8 cellular contexts compared by ENCODE assay signal in genomic region chr2:226791487-226792081, GRCh38. TPM values are rescaled to one million over a fixed set of nuclear protein-coding genes. Genes with fewer than 3 reads are reported as not detected.
A peak's percentile ranks its signal among the peaks of the same experiment; 100 is the strongest.
DNase-seq lines count a peak whose midpoint lies in the region; ATAC-seq, FAIRE-seq and TF ChIP-seq lines count a peak whose summit lies in the region.

No MANE protein-coding gene starts in this region.

- peak overlapping the region; percentile 95 to 99 for H3K27ac ChIP-seq in liver (ENCODE audit: low read depth in 1 of 2, low read length in 2 of 2)

- FAIRE-seq in GM19239 (lab: Jason Lieb, UNC) = no peak

- ATAC-seq in HG03432 (IDR thresholded peaks at IDR 0.05; ENCODE audit: unreplicated experiment) = peak; percentile 99

- H3K4me1 Mint-ChIP-seq in dendritic cell treated with granulocyte-macrophage colony-stimulating factor and Interleukin-4, amounts not matched to agents 40 ng/mL and 50 ng/mL, for 4 days (ENCODE audit: low read depth) = peaks cover 11% of the 10 kb centered on the region

- peaks cover 4 to 61% (median 37%) of the 10 kb centered on the region in 4 donors for H3K4me1 ChIP-seq in liver (ENCODE audit: control insufficient read depth in 4 of 4, insufficient read depth in 4 of 4, low read length in 3 of 4)

- no peaks in the 10 kb centered on the region for H3K9me3 ChIP-seq in liver (ENCODE audit: control insufficient read depth in 4 of 4, low read length in 3 of 4)

- H3K27me3 ChIP-seq in liver (ENCODE audit: control insufficient read depth in 4 of 4, insufficient read depth in 4 of 4, low read length in 3 of 4) = no peaks in the 10 kb centered on the region

- no peak for TF ChIP-seq RAD21 in liver (IDR thresholded peaks at IDR 0.05)

- peak overlapping the region; percentile 95 for H3K27ac Mint-ChIP-seq in dendritic cell treated with granulocyte-macrophage colony-stimulating factor and Interleukin-4, amounts not matched to agents 40 ng/mL and 50 ng/mL, for 4 days

- DNase-seq in C1 segment of cervical spinal cord (lab: John Stamatoyannopoulos, UW) (peak; percentile 22 to 93 (median 86)), GM19239 (ENCODE audit: insufficient read length, low spot score) (peak; percentile 95), NCI-H510A treated with DMSO at 0.1 percent for 48 hours (lab: John Stamatoyannopoulos, UW) (peak; percentile 72)
- DNase-seq in activated CD4-positive, alpha-beta T cell treated with anti-CD3 and anti-CD28 coated beads, Interleukin-2, amount 50 U/mL, for 1 hour = peak; percentile 92
- DNase-seq in stimulated activated CD4-positive, alpha-beta T cell treated with anti-CD3 and anti-CD28 coated beads, Interleukin-4, amount 100 ng/mL, for 4 hours = peak; percentile 92 to 93

- peak overlapping the region; percentile 77 to 78 for H3K9ac ChIP-seq in liver (ENCODE audit: low read depth in 1 of 2, low read length in 2 of 2)

- TF ChIP-seq CTCF in liver (IDR thresholded peaks at IDR 0.05; ENCODE audit: low read depth, low read length, missing input control) = peak; percentile 47

- H3K4me3 Mint-ChIP-seq in dendritic cell treated with granulocyte-macrophage colony-stimulating factor and Interleukin-4, amounts not matched to agents 40 ng/mL and 50 ng/mL, for 4 days = peak overlapping the region; percentile 89

- H3K27me3 Mint-ChIP-seq in dendritic cell treated with granulocyte-macrophage colony-stimulating factor and Interleukin-4, amounts not matched to agents 40 ng/mL and 50 ng/mL, for 4 days = peaks cover 34% of the 10 kb centered on the region

- intact Hi-C loops in dendritic cell treated with granulocyte-macrophage colony-stimulating factor and Interleukin-4, amounts not matched to agents 40 ng/mL and 50 ng/mL, for 4 days (cut with micrococcal nuclease) = loop anchor here (5.0 kb wide), 1 partner anchor 46 kb away; the partner anchor contains the start of gene RHBDD1

- H3K9me3 Mint-ChIP-seq in dendritic cell treated with granulocyte-macrophage colony-stimulating factor and Interleukin-4, amounts not matched to agents 40 ng/mL and 50 ng/mL, for 4 days = no peaks in the 10 kb centered on the region

- peak overlapping the region; percentile 59 to 62 (median 61) for H3K4me3 ChIP-seq in liver (ENCODE audit: low read depth in 1 of 3, low read length in 3 of 3)

- WGBS in liver = under 1% methylated on average over 56 of the region's 56 CpGs

- peaks cover 9% of the 10 kb centered on the region for H3K36me3 Mint-ChIP-seq in dendritic cell treated with granulocyte-macrophage colony-stimulating factor and Interleukin-4, amounts not matched to agents 40 ng/mL and 50 ng/mL, for 4 days (ENCODE audit: low read depth)

- H3K36me3 ChIP-seq in liver (ENCODE audit: control insufficient read depth in 4 of 4, insufficient read depth in 3 of 4, low read depth in 1 of 4, low read length in 3 of 4) = no peaks in the 10 kb centered on the region

TF ChIP-seq in liver, 16 proteins besides CTCF, POLR2A, EP300 and RAD21:
- TF ChIP-seq RXRA (IDR thresholded peaks at IDR 0.05) (peak in 1 of 2 donors; percentile 31), NR2F2 (IDR thresholded peaks at IDR 0.05) (peak; percentile 52), EGR1 (IDR thresholded peaks at IDR 0.05; ENCODE audit: low read depth in 2 of 2) (peak; percentile 66 to 84), ATF3 (IDR thresholded peaks at IDR 0.05) (no peak), TAF1 (conservative IDR thresholded peaks at IDR 0.05) (no peak), FOXA1 (IDR thresholded peaks at IDR 0.05) (no peak), MAX (IDR thresholded peaks at IDR 0.05) (peak; percentile 57), HNF4G (IDR thresholded peaks at IDR 0.05) (no peak), GABPA (IDR thresholded peaks at IDR 0.05 in 1 of 2, conservative IDR thresholded peaks at IDR 0.05 in 1 of 2) (no peak), YY1 (IDR thresholded peaks at IDR 0.05) (no peak)
TF ChIP-seq in liver: peak in this region for 4.

RNA-seq across cellular contexts. Expression of gene IRS1, which starts 8.0 kb away (rescaled TPM):
- total RNA-seq in liver = 10 to 100 TPM in 1 of 2 donors, 1 to 10 TPM in 1; 8.3 to 11.6 TPM
- polyA plus RNA-seq in liver = 1 to 10 TPM; 7.4 to 8.9 TPM

RNA-seq across cellular contexts. Expression of gene RHBDD1, which starts 44.3 kb away (rescaled TPM):
- 10 to 100 TPM; 22.6 to 45.8 TPM for total RNA-seq in liver
- 1 to 10 TPM; 8.5 to 9.6 TPM for polyA plus RNA-seq in liver

Comparison
In these comparisons a context has a peak if more than half of its experiments do, and no peak if none do; other contexts are left out.
1. Peak in every context shown above with its lines: DNase-seq, ATAC-seq, H3K4me3 ChIP-seq and H3K27ac ChIP-seq.